24 cellular contexts compared by ENCODE assay signal in the genomic region with DNA sequence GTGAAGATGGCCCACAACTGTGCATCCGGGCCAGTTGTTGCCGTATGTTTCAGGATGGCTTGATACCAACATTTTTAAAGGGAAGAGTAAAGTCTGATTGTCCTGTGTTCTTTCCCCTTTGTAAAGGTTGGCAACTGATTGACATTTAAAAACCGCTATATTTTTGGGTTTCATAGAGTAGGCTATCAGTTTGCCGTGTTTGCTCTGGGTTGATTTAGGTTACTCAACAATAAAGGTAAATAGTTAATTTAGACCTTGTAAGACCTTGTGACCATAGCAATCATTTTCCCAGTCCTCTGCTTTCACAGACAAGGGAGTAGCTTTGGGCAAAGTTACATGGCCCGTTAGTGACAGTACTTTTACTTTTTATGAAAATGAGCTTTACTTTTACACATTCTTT.
"Had no signal": no experiment of that assay in that cellular context is flagged by ENCODE, and none has a peak within 500 bp of the region (broad histone marks: within the 10 kb centered on the region; RNA-seq: fewer than 3 reads in every experiment).

No MANE protein-coding gene starts in this region.

- H3K36me3 Mint-ChIP-seq: activated CD4-positive, alpha-beta memory T cell treated with anti-CD3 and anti-CD28 coated beads for 36 hours; activated naive CD4-positive, alpha-beta T cell treated with anti-CD3 and anti-CD28 coated beads, Interleukin-2, amount 10 ng/mL, durations not matched to agents 7 days and 5 days; activated naive CD8-positive, alpha-beta T cell treated with anti-CD3 and anti-CD28 coated beads, Interleukin-2, amount 10 ng/mL, durations not matched to agents 7 days and 5 days had no signal

- H3K9ac ChIP-seq: parathyroid adenoma had no signal

- FAIRE-seq: TTC549 had no signal

- H3K9me3 ChIP-seq: ascending aorta, heart right ventricle, right atrium auricular region, spleen, tibial nerve had no signal

- H3K4me3 ChIP-seq: ascending aorta, coronary artery, dorsolateral prefrontal cortex, heart right ventricle, right atrium auricular region, spleen, tibial nerve had no signal

- H3K27me3 Mint-ChIP-seq: activated CD4-positive, alpha-beta memory T cell treated with anti-CD3 and anti-CD28 coated beads for 36 hours; activated CD4-positive, alpha-beta T cell treated with anti-CD3 and anti-CD28 coated beads, Interleukin-2, amount 10 ng/mL, durations not matched to agents 24 days and 14 days; activated naive CD4-positive, alpha-beta T cell treated with anti-CD3 and anti-CD28 coated beads, Interleukin-2, amount 10 ng/mL, durations not matched to agents 7 days and 5 days had no signal

- H3K9me3 Mint-ChIP-seq: activated CD4-positive, alpha-beta T cell treated with anti-CD3 and anti-CD28 coated beads, Interleukin-2, amount 10 ng/mL, durations not matched to agents 24 days and 14 days; activated naive CD4-positive, alpha-beta T cell treated with anti-CD3 and anti-CD28 coated beads, Interleukin-2, amount 10 ng/mL, durations not matched to agents 7 days and 5 days; activated T-helper 1 cell treated with anti-CD3 and anti-CD28 coated beads, Interleukin-12 subunit alpha, Interleukin-12 subunit beta, Interleukin-2, Interleukin-4 antibody, amounts not matched to agents 30 ng/mL and 10 ng/mL and 1 ng/mL, durations not matched to agents 14 hours and 24 hours and 36 hours had no signal

- DNase-seq: activated CD4-positive, alpha-beta memory T cell treated with anti-CD3 and anti-CD28 coated beads for 36 hours; activated CD4-positive, alpha-beta T cell treated with anti-CD3 and anti-CD28 coated beads, Interleukin-2, amount 10 ng/mL, durations not matched to agents 24 days and 14 days; activated CD4-positive, CD25-positive, alpha-beta regulatory T cell treated with anti-CD3 and anti-CD28 coated beads, Interleukin-2, amount 50 U/mL, for 72 hours; activated CD8-positive, alpha-beta memory T cell treated with anti-CD3 and anti-CD28 coated beads, Interleukin-2, amount 50 U/mL, for 4 hours; activated effector memory CD4-positive, alpha-beta T cell treated with anti-CD3 and anti-CD28 coated beads, Interleukin-2, amount 50 U/mL, for 16 hours; activated naive CD4-positive, alpha-beta T cell treated with anti-CD3 and anti-CD28 coated beads, Interleukin-2, amount 10 ng/mL, durations not matched to agents 7 days and 5 days; activated naive CD8-positive, alpha-beta T cell treated with anti-CD3 and anti-CD28 coated beads, Interleukin-2, amount 10 ng/mL, durations not matched to agents 7 days and 5 days; activated T-cell treated with anti-CD3 and anti-CD28 coated beads, Interleukin-2, amount 50 U/mL, for 1 hour; brain microvascular endothelial cell; dorsolateral prefrontal cortex; foreskin fibroblast; heart right ventricle; occipital lobe; spleen; stimulated activated naive CD4-positive, alpha-beta T cell had no signal

- H3K36me3 ChIP-seq: ascending aorta, brain microvascular endothelial cell, heart right ventricle, right atrium auricular region, spleen, tibial nerve, WERI-Rb-1 had no signal

- H3K27ac ChIP-seq: ascending aorta, brain microvascular endothelial cell, coronary artery, parathyroid adenoma, spleen, tibial nerve, WERI-Rb-1 had no signal

- ATAC-seq: esophagus mucosa had no signal

- H3K4me3 Mint-ChIP-seq: activated CD4-positive, alpha-beta memory T cell treated with anti-CD3 and anti-CD28 coated beads for 36 hours; activated CD4-positive, alpha-beta T cell treated with anti-CD3 and anti-CD28 coated beads, Interleukin-2, amount 10 ng/mL, durations not matched to agents 24 days and 14 days; activated naive CD4-positive, alpha-beta T cell treated with anti-CD3 and anti-CD28 coated beads, Interleukin-2, amount 10 ng/mL, durations not matched to agents 7 days and 5 days; activated naive CD8-positive, alpha-beta T cell treated with anti-CD3 and anti-CD28 coated beads, Interleukin-2, amount 10 ng/mL, durations not matched to agents 7 days and 5 days; activated T-helper 1 cell treated with anti-CD3 and anti-CD28 coated beads, Interleukin-12 subunit alpha, Interleukin-12 subunit beta, Interleukin-2, Interleukin-4 antibody, amounts not matched to agents 30 ng/mL and 10 ng/mL and 1 ng/mL, durations not matched to agents 14 hours and 24 hours and 36 hours had no signal

- H3K27ac Mint-ChIP-seq: activated CD4-positive, alpha-beta memory T cell treated with anti-CD3 and anti-CD28 coated beads for 36 hours; activated CD4-positive, alpha-beta T cell treated with anti-CD3 and anti-CD28 coated beads, Interleukin-2, amount 10 ng/mL, durations not matched to agents 24 days and 14 days; activated naive CD8-positive, alpha-beta T cell treated with anti-CD3 and anti-CD28 coated beads, Interleukin-2, amount 10 ng/mL, durations not matched to agents 7 days and 5 days; activated T-helper 1 cell treated with anti-CD3 and anti-CD28 coated beads, Interleukin-12 subunit alpha, Interleukin-12 subunit beta, Interleukin-2, Interleukin-4 antibody, amounts not matched to agents 30 ng/mL and 10 ng/mL and 1 ng/mL, durations not matched to agents 14 hours and 24 hours and 36 hours had no signal

- H3K27me3 ChIP-seq: ascending aorta, brain microvascular endothelial cell, dorsolateral prefrontal cortex, heart right ventricle, right atrium auricular region, spleen, tibial nerve had no signal

- H3K4me1 Mint-ChIP-seq: activated CD4-positive, alpha-beta T cell treated with anti-CD3 and anti-CD28 coated beads, Interleukin-2, amount 10 ng/mL, durations not matched to agents 24 days and 14 days; activated naive CD4-positive, alpha-beta T cell treated with anti-CD3 and anti-CD28 coated beads, Interleukin-2, amount 10 ng/mL, durations not matched to agents 7 days and 5 days; activated naive CD8-positive, alpha-beta T cell treated with anti-CD3 and anti-CD28 coated beads, Interleukin-2, amount 10 ng/mL, durations not matched to agents 7 days and 5 days had no signal
